ENCODE assay signal across 19 cellular contexts in genomic region chr10:38146579-38147333, GRCh38. TPM values are rescaled to one million over a fixed set of nuclear protein-coding genes. Genes with fewer than 3 reads are reported as not detected.
A peak's percentile ranks its signal among the peaks of the same experiment; 100 is the strongest.
DNase-seq lines count a peak whose midpoint lies in the region; ATAC-seq and TF ChIP-seq lines count a peak whose summit lies in the region.
"Had no signal": no experiment of that assay in that cellular context is flagged by ENCODE, and none has a peak within 500 bp of the region (broad histone marks: within the 10 kb centered on the region; RNA-seq: fewer than 3 reads in every experiment).

No MANE protein-coding gene starts in this region.

- H2BK15ac ChIP-seq in IMR-90 (ENCODE audit: low read depth, low read length), result no peak overlapping the region

- no peaks in the 10 kb centered on the region for H3K4me1 Mint-ChIP-seq in endothelial cell (ENCODE audit: unreplicated experiment)
- H3K4me1 Mint-ChIP-seq: B cell had no signal

- H4K8ac ChIP-seq in IMR-90 (ENCODE audit: low read depth in 2 of 2, low read length in 2 of 2), result no peak overlapping the region

- H3K9ac ChIP-seq in IMR-90 (ENCODE audit: low read depth, low read length), result no peak overlapping the region

- no peaks in the 10 kb centered on the region for H4K20me1 ChIP-seq in IMR-90 (ENCODE audit: insufficient read depth, low read length)

- POLR2A ChIA-PET in IMR-90 (lab: Charles Lee; ENCODE audit: unreplicated experiment), result no interaction called here

- H3K36me3 Mint-ChIP-seq in endothelial cell (ENCODE audit: low read depth, unreplicated experiment), result peaks cover 19% of the 10 kb centered on the region
- H3K36me3 Mint-ChIP-seq: CD8-positive, alpha-beta T cell had no signal

- DNase-seq in IMR-90 (peak; percentile 10), SJCRH30 (peak; percentile 9 to 23), glomerular visceral epithelial cell (ENCODE audit: extremely low spot score) (peak; percentile 21), superior temporal gyrus (ENCODE audit: extremely low spot score) (peak; percentile 24), esophagus muscularis mucosa (ENCODE audit: extremely low spot score) (no peak), endothelial cell (ENCODE audit: low spot score) (no peak), DMS 273 (lab: John Stamatoyannopoulos, UW; ENCODE audit: unreplicated experiment) (no peak)
- DNase-seq: ACHN; CD8-positive, alpha-beta T cell; EL; H7; Karpas-422; NCI-H1436 treated with DMSO at 0.1 percent for 48 hours; NCI-H2081 treated with DMSO at 0.1 percent for 48 hours; NCI-H524 treated with DMSO at 0.1 percent for 48 hours; NK-92 treated with Interleukin-12 subunit alpha and Interleukin-12 subunit beta, amount 100 ng/mL, for 24 hours had no signal

- peaks cover 10% of the 10 kb centered on the region for H3K27me3 Mint-ChIP-seq in endothelial cell (ENCODE audit: unreplicated experiment)
- H3K27me3 Mint-ChIP-seq: B cell had no signal

- no peak overlapping the region for H2AK9ac ChIP-seq in IMR-90 (replicated peaks; ENCODE audit: low read depth, low read length, poor library complexity)

- H3K36me3 ChIP-seq in IMR-90 (ENCODE audit: control insufficient read depth, insufficient read depth, low read length), result no peaks in the 10 kb centered on the region
- H3K36me3 ChIP-seq in SJCRH30, result no peaks in the 10 kb centered on the region
- no peaks in the 10 kb centered on the region for H3K36me3 ChIP-seq in esophagus muscularis mucosa

- H4K91ac ChIP-seq in IMR-90 (ENCODE audit: insufficient read depth, low read depth, low read length), result no peak overlapping the region

- H2AFZ ChIP-seq in IMR-90 (replicated peaks; ENCODE audit: low read length, poor library complexity), result no peak overlapping the region

- intact Hi-C loops in IMR-90 (cut with micrococcal nuclease) (no loop called here), esophagus muscularis mucosa (cut with DNase I) (no loop called here)

- H3K56ac ChIP-seq in IMR-90 (ENCODE audit: extremely low read depth, insufficient read depth, low read length), result no peak overlapping the region

- no peaks in the 10 kb centered on the region for H3K9me3 ChIP-seq in IMR-90 (ENCODE audit: control insufficient read depth, insufficient read depth, low read length)
- H3K9me3 ChIP-seq in SJCRH30 (replicated peaks), result no peaks in the 10 kb centered on the region
- H3K9me3 ChIP-seq in esophagus muscularis mucosa, result peaks cover 0 to 27% (median 16%) of the 10 kb centered on the region in 4 donors

- dilution Hi-C loops in IMR-90 (cut with HindIII; ENCODE audit: low sequenced_read_pairs, unreplicated experiment), result no loop called here

- BruUV-seq in IMR-90 (replicated peaks; lab: Mats Ljungman, UMichigan), result no TSS peak

- no peak overlapping the region for H3K14ac ChIP-seq in IMR-90 (replicated peaks; ENCODE audit: low read depth, low read length)

- no peak overlapping the region for H2BK5ac ChIP-seq in IMR-90 (ENCODE audit: low read depth, low read length, poor library complexity, severe bottlenecking)

- H3K27ac ChIP-seq in IMR-90 (ENCODE audit: insufficient read depth, low read length) (no peak overlapping the region), SJCRH30 (no peak overlapping the region), esophagus muscularis mucosa (replicated peaks in 1 of 4) (no peak overlapping the region)
- H3K27ac ChIP-seq: SK-N-MC had no signal

- no peaks in the 10 kb centered on the region for H3K9me1 ChIP-seq in IMR-90 (ENCODE audit: insufficient read depth, low read length)

- no peak overlapping the region for H3K4me2 ChIP-seq in IMR-90 (ENCODE audit: low read depth, low read length)

- H3K4me3 ChIP-seq in IMR-90 (ENCODE audit: insufficient read depth, low read depth, low read length) (no peak overlapping the region), SJCRH30 (no peak overlapping the region), esophagus muscularis mucosa (no peak overlapping the region)
- H3K4me3 ChIP-seq: SK-N-MC had no signal

- H3K27ac Mint-ChIP-seq in endothelial cell (ENCODE audit: unreplicated experiment), result no peak overlapping the region
- H3K27ac Mint-ChIP-seq: B cell; CD8-positive, alpha-beta T cell had no signal

- WGBS in IMR-90 (ENCODE audit: extremely low coverage in 2 of 2, insufficient read length in 1 of 2), 2 experiments, result 81% methylated on average over 3 of the region's 11 CpGs; no CpG with 5 or more reads in 1 of the 2 experiments
- 92% methylated on average over 9 of the region's 11 CpGs for WGBS in esophagus muscularis mucosa

- TF ChIP-seq POLR2A in IMR-90 (IDR thresholded peaks at IDR 0.05; ENCODE audit: low read depth, low read length) (no peak), esophagus muscularis mucosa (IDR thresholded peaks at IDR 0.05; ENCODE audit: low read depth) (no peak)

- no peak for TF ChIP-seq EP300 in esophagus muscularis mucosa (IDR thresholded peaks at IDR 0.05)

- TF ChIP-seq RAD21 in IMR-90 (IDR thresholded peaks at IDR 0.05; ENCODE audit: low read length), result no peak

- no peak overlapping the region for H2AK5ac ChIP-seq in IMR-90 (ENCODE audit: low read depth, low read length)

- no peaks in the 10 kb centered on the region for H3K4me1 ChIP-seq in IMR-90 (ENCODE audit: control insufficient read depth, insufficient read depth, low read length)
- no peaks in the 10 kb centered on the region for H3K4me1 ChIP-seq in SJCRH30
- no peaks in the 10 kb centered on the region for H3K4me1 ChIP-seq in esophagus muscularis mucosa

- no peak overlapping the region for H3K23ac ChIP-seq in IMR-90 (ENCODE audit: low read depth, low read length)

- H4K5ac ChIP-seq in IMR-90 (ENCODE audit: low read depth, low read length), result no peak overlapping the region

- no peaks in the 10 kb centered on the region for H3K79me1 ChIP-seq in IMR-90 (ENCODE audit: low read depth in 1 of 2, low read length in 2 of 2)

- no peak overlapping the region for H2BK20ac ChIP-seq in IMR-90 (ENCODE audit: low read depth, low read length)

- no peak overlapping the region for H3K4me3 Mint-ChIP-seq in endothelial cell (ENCODE audit: unreplicated experiment)
- H3K4me3 Mint-ChIP-seq: B cell; CD8-positive, alpha-beta T cell had no signal

- CTCF ChIA-PET in IMR-90 (lab: Yijun Ruan, JAX), result interaction anchor here (0.6 kb wide), 1 partner anchor 145 kb away, joined by 3 read pairs; no protein-coding TSS in a partner anchor

- peaks cover 51% of the 10 kb centered on the region for H3K9me3 Mint-ChIP-seq in endothelial cell (ENCODE audit: unreplicated experiment)

- H3K27me3 ChIP-seq in IMR-90 (ENCODE audit: control insufficient read depth, insufficient read depth, low read length), result no peaks in the 10 kb centered on the region
- H3K27me3 ChIP-seq in SJCRH30, result no peaks in the 10 kb centered on the region
- no peaks in the 10 kb centered on the region for H3K27me3 ChIP-seq in esophagus muscularis mucosa

- H3K4ac ChIP-seq in IMR-90 (ENCODE audit: low read depth, low read length), result no peak overlapping the region

- no peak for ATAC-seq in IMR-90 (ENCODE audit: low read depth)
- ATAC-seq: CD8-positive, alpha-beta T cell; HepG2 had no signal

- no peak overlapping the region for H2BK120ac ChIP-seq in IMR-90 (ENCODE audit: low read depth, low read length)

- H3K18ac ChIP-seq in IMR-90 (ENCODE audit: low read depth, low read length), result no peak overlapping the region

- in situ Hi-C loops in IMR-90 (cut with MboI; ENCODE audit: low sequenced_read_pairs), result no loop called here

- TF ChIP-seq CTCF in IMR-90 (conservative IDR thresholded peaks at IDR 0.05; ENCODE audit: low read depth, low read length), result no peak
- no peak for TF ChIP-seq CTCF in esophagus muscularis mucosa (IDR thresholded peaks at IDR 0.05)
- TF ChIP-seq CTCF in endothelial cell (IDR thresholded peaks at IDR 0.05; ENCODE audit: unreplicated experiment), result no peak

TF ChIP-seq in IMR-90, 13 proteins besides CTCF, POLR2A, EP300 and RAD21:
- TF ChIP-seq RFX5 (IDR thresholded peaks at IDR 0.05; ENCODE audit: low read depth, low read length) (no peak), MAFK (IDR thresholded peaks at IDR 0.05; ENCODE audit: low read depth, low read length) (no peak), CHD1 (IDR thresholded peaks at IDR 0.05; ENCODE audit: low read depth, low read length) (no peak), RCOR1 (IDR thresholded peaks at IDR 0.05; ENCODE audit: insufficient replicate concordance, low read length) (no peak), MAZ (IDR thresholded peaks at IDR 0.05; ENCODE audit: borderline replicate concordance, low read depth, low read length) (no peak), FOS (IDR thresholded peaks at IDR 0.05; ENCODE audit: low read depth, low read length) (no peak), SMC3 (IDR thresholded peaks at IDR 0.05; ENCODE audit: low read depth, low read length) (no peak), BHLHE40 (IDR thresholded peaks at IDR 0.05; ENCODE audit: low read depth, low read length) (no peak)
TF ChIP-seq in IMR-90: peak in this region for 0.

RNA-seq across cellular contexts. Expression of gene ZNF37A, which starts 52.6 kb away (rescaled TPM):
- total RNA-seq in IMR-90 (2012; rRNA removed) (8.6 and 10.0 TPM in 2 replicates), esophagus muscularis mucosa (10 to 100 TPM; 11.4 to 19.1 (median 17.7) TPM), endothelial cell (ENCODE audit: unreplicated experiment) (8.7 TPM)
- 3.6 and 5.5 TPM in 2 replicates for polyA plus RNA-seq in IMR-90 (2012; rRNA removed)
- polyA plus RNA-seq in IMR-90 (2012; cell fraction: cytosol; rRNA removed), result 1.1 and 3.0 TPM in 2 replicates
- polyA plus RNA-seq in IMR-90 (2012; cell fraction: nucleus; rRNA removed; ENCODE audit: low replicate concordance), result 4.8 and 13.6 TPM in 2 replicates
- total RNA-seq in SJCRH30 (2014; rRNA removed; shearing (Covaris generic)), result 15.0 and 17.2 TPM in 2 replicates

Comparison
In these comparisons a context has a peak if more than half of its experiments do, and no peak if none do; other contexts are left out.
1. DNase-seq: peak in IMR-90 (single experiment), SJCRH30 (2 of 2), glomerular visceral epithelial cell (single experiment) and superior temporal gyrus (single experiment); none in esophagus muscularis mucosa (single experiment), endothelial cell (single experiment) and DMS 273 (single experiment).